Comparison of ENCODE assay signal across 18 cellular contexts in genomic region chr2:236694125-236694888, GRCh38.
DNase-seq lines count a peak whose midpoint lies in the region; ATAC-seq and TF ChIP-seq lines count a peak whose summit lies in the region.
"Had no signal": no experiment of that assay in that cellular context is flagged by ENCODE, and none has a peak within 500 bp of the region (broad histone marks: within the 10 kb centered on the region; RNA-seq: fewer than 3 reads in every experiment).

No MANE protein-coding gene starts in this region.

- 77 to 88% (median 83%) methylated on average over 10 of the region's 10 CpGs for WGBS in ovary, 3 donors

- H3K27me3 ChIP-seq in HUES6 (ENCODE audit: control insufficient read depth, insufficient read depth, low read length) (no peaks in the 10 kb centered on the region), ovary (no peaks in the 10 kb centered on the region)
- H3K27me3 ChIP-seq: Peyer's patch had no signal

- H3K27ac Mint-ChIP-seq in mesothelial cell of epicardium, result peak overlapping the region; percentile 80
- H3K27ac Mint-ChIP-seq: HFFc6 had no signal

- no peak for TF ChIP-seq CTCF in choroid plexus epithelial cell (conservative IDR thresholded peaks at IDR 0.05; ENCODE audit: low read depth, low read length)
- TF ChIP-seq CTCF in mesothelial cell of epicardium (IDR thresholded peaks at IDR 0.05; ENCODE audit: unreplicated experiment), result no peak
- TF ChIP-seq CTCF in ovary (IDR thresholded peaks at IDR 0.05), result no peak

- H3K36me3 Mint-ChIP-seq in mesothelial cell of epicardium, result no peaks in the 10 kb centered on the region

- no peak overlapping the region for H3K27ac ChIP-seq in HUES6 (ENCODE audit: low read depth, low read length)
- H3K27ac ChIP-seq in ovary, result no peak overlapping the region
- H3K27ac ChIP-seq: Peyer's patch had no signal

- H3K4me3 ChIP-seq in HUES6 (ENCODE audit: low read depth, low read length) (no peak overlapping the region), choroid plexus epithelial cell (ENCODE audit: low read depth, low read length) (no peak overlapping the region), ovary (no peak overlapping the region)
- H3K4me3 ChIP-seq: Peyer's patch had no signal

- no peak for ATAC-seq in HG02763 (IDR thresholded peaks at IDR 0.05; ENCODE audit: unreplicated experiment)

- H3K9me3 ChIP-seq in HUES6 (ENCODE audit: control insufficient read depth, insufficient read depth, low read depth, low read length) (no peaks in the 10 kb centered on the region), ovary (no peaks in the 10 kb centered on the region)
- H3K9me3 ChIP-seq: BE2C, Peyer's patch had no signal

- peak overlapping the region; percentile 8 for H3K9ac ChIP-seq in HUES6 (ENCODE audit: low read length)

- H3K9me3 Mint-ChIP-seq in mesothelial cell of epicardium, result no peaks in the 10 kb centered on the region
- H3K9me3 Mint-ChIP-seq: HFFc6, IgD-negative memory B cell had no signal

- H3K36me3 ChIP-seq in HUES6 (ENCODE audit: control insufficient read depth, insufficient read depth, low read length), result no peaks in the 10 kb centered on the region
- H3K36me3 ChIP-seq in ovary, result no peaks in the 10 kb centered on the region
- H3K36me3 ChIP-seq: BE2C, Peyer's patch had no signal

- peak; percentile 71 for DNase-seq in choroid plexus epithelial cell (ENCODE audit: low read depth)
- no peak for DNase-seq in mesothelial cell of epicardium (ENCODE audit: low spot score in 2 of 2, unreplicated experiment in 2 of 2)
- DNase-seq in smooth muscle cell of the brain vasculature (ENCODE audit: low read depth, low spot score), result peak; percentile 21
- DNase-seq in ovary, result no peak
- no peak for DNase-seq in activated T-cell treated with anti-CD3 and anti-CD28 coated beads for 4 hours
- DNase-seq: BE2C, DMS79, HFFc6, MV-4-11, NCI-H1694 treated with DMSO at 0.1 percent for 48 hours, NCI-H2081 treated with DMSO at 0.1 percent for 48 hours, NCI-H2171 treated with DMSO at 0.1 percent for 48 hours, NCI-H446, NCI-H526, Peyer's patch had no signal

- no peaks in the 10 kb centered on the region for H3K27me3 Mint-ChIP-seq in mesothelial cell of epicardium (ENCODE audit: low read depth)

- no peak for TF ChIP-seq POLR2A in ovary (IDR thresholded peaks at IDR 0.05)

- no peak overlapping the region for H3K4me3 Mint-ChIP-seq in mesothelial cell of epicardium
- H3K4me3 Mint-ChIP-seq: HFFc6, IgD-negative memory B cell had no signal

- H3K4me1 ChIP-seq in HUES6 (ENCODE audit: control insufficient read depth, insufficient read depth, low read length) (peaks cover 11% of the 10 kb centered on the region; the same call in 1 of the 2 replicates), ovary (ENCODE audit: insufficient read depth) (no peaks in the 10 kb centered on the region)
- H3K4me1 ChIP-seq: BE2C, Peyer's patch had no signal

- TF ChIP-seq EP300 in ovary (IDR thresholded peaks at IDR 0.05), result no peak

- H3K4me1 Mint-ChIP-seq in mesothelial cell of epicardium, result peaks cover 46% of the 10 kb centered on the region
- H3K4me1 Mint-ChIP-seq: IgD-negative memory B cell had no signal

- intact Hi-C loops in ovary (cut with DNase I), result no loop called here

Comparison
In these comparisons a context has a peak if more than half of its experiments do, and no peak if none do; other contexts are left out.
1. DNase-seq: peak in choroid plexus epithelial cell (single experiment) and smooth muscle cell of the brain vasculature (single experiment); none in mesothelial cell of epicardium (0 of 2), ovary (0 of 5) and activated T-cell treated with anti-CD3 and anti-CD28 coated beads for 4 hours (single experiment).